1 cellular context compared by ENCODE assay signal in the genomic region with DNA sequence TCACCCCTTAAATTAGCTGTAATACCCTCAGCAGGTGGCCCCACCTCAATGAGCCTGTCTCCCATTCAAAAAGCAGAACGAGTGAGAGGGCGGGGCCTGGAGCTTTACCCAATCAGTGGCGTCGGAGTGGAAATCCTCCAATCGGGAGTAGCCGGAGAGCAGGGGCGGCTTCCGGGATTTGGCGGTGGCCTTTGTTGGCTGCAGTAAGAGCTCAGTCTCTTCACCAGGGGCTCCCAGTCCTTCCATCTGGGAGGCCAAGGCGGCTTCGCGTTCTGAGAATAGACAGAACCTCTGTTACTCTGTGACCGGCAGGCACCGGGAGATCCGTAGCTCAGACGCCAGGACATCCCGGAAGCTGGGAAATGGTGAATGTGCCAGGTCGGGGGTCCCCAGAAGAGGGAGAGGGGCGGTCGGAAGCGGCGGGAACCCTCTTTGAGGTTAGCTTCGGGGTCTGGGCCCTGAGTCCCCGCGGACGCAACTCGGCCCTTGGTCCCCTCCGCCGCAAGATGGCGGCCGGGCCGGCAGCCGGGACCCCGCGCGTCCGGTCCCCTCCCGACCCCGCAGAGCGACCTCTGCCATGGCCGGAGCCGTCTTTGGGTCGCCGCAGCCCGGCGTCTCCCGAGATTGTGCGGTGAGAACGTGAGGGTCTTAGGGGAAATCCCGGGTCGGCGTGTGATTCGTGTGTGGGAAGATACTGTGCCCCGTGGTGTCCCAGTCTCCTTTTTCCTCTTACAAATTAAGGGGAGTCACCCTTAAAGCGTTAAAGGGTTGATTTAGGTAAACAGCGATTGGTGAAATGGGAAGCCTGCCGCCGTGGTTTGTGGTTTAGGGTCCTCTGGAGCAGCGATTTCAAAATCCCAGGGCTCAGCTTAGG.
A peak's percentile ranks its signal among the peaks of the same experiment; 100 is the strongest.
TF ChIP-seq lines count a peak whose summit lies in the region.

No MANE protein-coding gene starts in this region.

TF ChIP-seq in H1, 55 proteins besides CTCF, POLR2A, EP300 and RAD21 (continued from another document):
- TF ChIP-seq EZH2 (IDR thresholded peaks at IDR 0.05; ENCODE audit: low read depth, low read length, severe bottlenecking) (no peak), NRF1 (IDR thresholded peaks at IDR 0.05; ENCODE audit: low read depth, low read length) (no peak), NANOG (IDR thresholded peaks at IDR 0.05; ENCODE audit: insufficient read depth, low read depth, low read length, poor library complexity, severe bottlenecking) (no peak), MAFK (IDR thresholded peaks at IDR 0.05; ENCODE audit: low read depth, low read length) (no peak), YY1 (IDR thresholded peaks at IDR 0.05; ENCODE audit: low read depth, low read length) (peak; percentile 92), TEAD4 (IDR thresholded peaks at IDR 0.05; ENCODE audit: low read depth, low read length) (no peak), CTBP2 (IDR thresholded peaks at IDR 0.05; ENCODE audit: borderline replicate concordance, insufficient read depth, insufficient read length, low read length) (no peak), SAP30 (IDR thresholded peaks at IDR 0.05; ENCODE audit: insufficient read depth, insufficient replicate concordance, low read length) (no peak), SIX5 (IDR thresholded peaks at IDR 0.05; ENCODE audit: low read depth, low read length) (no peak), KDM4A (IDR thresholded peaks at IDR 0.05; ENCODE audit: low read depth, low read length, severe bottlenecking) (no peak), SP2 (IDR thresholded peaks at IDR 0.05; ENCODE audit: low read length) (peak; percentile 11; the same call in 1 of the 2 replicates), CREB1 (IDR thresholded peaks at IDR 0.05) (no peak), CBX8 (IDR thresholded peaks at IDR 0.05; ENCODE audit: borderline replicate concordance, low read depth, low read length) (no peak), CHD1 (IDR thresholded peaks at IDR 0.05; ENCODE audit: low read depth, low read length) (no peak), SUZ12 (IDR thresholded peaks at IDR 0.05; ENCODE audit: low read length) (no peak), RFX5 (IDR thresholded peaks at IDR 0.05; ENCODE audit: borderline replicate concordance, low read depth, low read length) (no peak), RNF2 (IDR thresholded peaks at IDR 0.05; ENCODE audit: borderline replicate concordance, low read depth, low read length, missing control alignments, poor library complexity, severe bottlenecking) (no peak), HDAC2 (IDR thresholded peaks at IDR 0.05; ENCODE audit: borderline replicate concordance in 1 of 2, low read depth in 2 of 2, low read length in 2 of 2) (no peak), HDAC6 (IDR thresholded peaks at IDR 0.05; ENCODE audit: low read depth, low read length) (no peak), TBP (IDR thresholded peaks at IDR 0.05; ENCODE audit: low read depth, low read length) (peak; percentile 96), ZNF274 (IDR thresholded peaks at IDR 0.05; ENCODE audit: borderline replicate concordance, extremely low read depth, low read length) (no peak), PHF8 (conservative IDR thresholded peaks at IDR 0.05; ENCODE audit: low read depth, low read length) (peak; percentile 97), CEBPB (IDR thresholded peaks at IDR 0.05; ENCODE audit: low read depth, low read length) (no peak), TAF1 (IDR thresholded peaks at IDR 0.05; ENCODE audit: low read depth, low read length) (peak; percentile 98), KDM1A (IDR thresholded peaks at IDR 0.05; ENCODE audit: borderline replicate concordance, low read length) (no peak), SP1 (IDR thresholded peaks at IDR 0.05; ENCODE audit: low read depth, low read length) (peak; percentile 90), ASH2L (IDR thresholded peaks at IDR 0.05; ENCODE audit: low read length) (no peak), SIRT6 (IDR thresholded peaks at IDR 0.05; ENCODE audit: low read length) (no peak), BACH1 (IDR thresholded peaks at IDR 0.05; ENCODE audit: low read length) (no peak), POU5F1 (IDR thresholded peaks at IDR 0.05; ENCODE audit: low read depth, low read length) (no peak), TAF7 (optimal IDR thresholded peaks at IDR 0.05; ENCODE audit: borderline replicate concordance, low read depth, low read length) (peak; percentile 97), KDM5A (IDR thresholded peaks at IDR 0.05; ENCODE audit: low read length) (no peak), BCL11A (IDR thresholded peaks at IDR 0.05; ENCODE audit: low read depth in 2 of 2, low read length in 2 of 2) (no peak), GABPA (IDR thresholded peaks at IDR 0.05; ENCODE audit: borderline replicate concordance, insufficient read depth, low read length) (no peak)
- TF ChIP-seq, protein P1, sequence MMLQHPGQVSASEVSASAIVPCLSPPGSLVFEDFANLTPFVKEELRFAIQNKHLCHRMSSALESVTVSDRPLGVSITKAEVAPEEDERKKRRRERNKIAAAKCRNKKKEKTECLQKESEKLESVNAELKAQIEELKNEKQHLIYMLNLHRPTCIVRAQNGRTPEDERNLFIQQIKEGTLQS (IDR thresholded peaks at IDR 0.05; ENCODE audit: insufficient read depth, low read depth, low read length): no peak
- TF ChIP-seq, protein P2, sequence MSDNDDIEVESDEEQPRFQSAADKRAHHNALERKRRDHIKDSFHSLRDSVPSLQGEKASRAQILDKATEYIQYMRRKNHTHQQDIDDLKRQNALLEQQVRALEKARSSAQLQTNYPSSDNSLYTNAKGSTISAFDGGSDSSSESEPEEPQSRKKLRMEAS (IDR thresholded peaks at IDR 0.05): no peak
- TF ChIP-seq, protein P3, sequence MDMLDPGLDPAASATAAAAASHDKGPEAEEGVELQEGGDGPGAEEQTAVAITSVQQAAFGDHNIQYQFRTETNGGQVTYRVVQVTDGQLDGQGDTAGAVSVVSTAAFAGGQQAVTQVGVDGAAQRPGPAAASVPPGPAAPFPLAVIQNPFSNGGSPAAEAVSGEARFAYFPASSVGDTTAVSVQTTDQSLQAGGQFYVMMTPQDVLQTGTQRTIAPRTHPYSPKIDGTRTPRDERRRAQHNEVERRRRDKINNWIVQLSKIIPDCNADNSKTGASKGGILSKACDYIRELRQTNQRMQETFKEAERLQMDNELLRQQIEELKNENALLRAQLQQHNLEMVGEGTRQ (IDR thresholded peaks at IDR 0.05; ENCODE audit: low read length): no peak
- TF ChIP-seq, protein P4, sequence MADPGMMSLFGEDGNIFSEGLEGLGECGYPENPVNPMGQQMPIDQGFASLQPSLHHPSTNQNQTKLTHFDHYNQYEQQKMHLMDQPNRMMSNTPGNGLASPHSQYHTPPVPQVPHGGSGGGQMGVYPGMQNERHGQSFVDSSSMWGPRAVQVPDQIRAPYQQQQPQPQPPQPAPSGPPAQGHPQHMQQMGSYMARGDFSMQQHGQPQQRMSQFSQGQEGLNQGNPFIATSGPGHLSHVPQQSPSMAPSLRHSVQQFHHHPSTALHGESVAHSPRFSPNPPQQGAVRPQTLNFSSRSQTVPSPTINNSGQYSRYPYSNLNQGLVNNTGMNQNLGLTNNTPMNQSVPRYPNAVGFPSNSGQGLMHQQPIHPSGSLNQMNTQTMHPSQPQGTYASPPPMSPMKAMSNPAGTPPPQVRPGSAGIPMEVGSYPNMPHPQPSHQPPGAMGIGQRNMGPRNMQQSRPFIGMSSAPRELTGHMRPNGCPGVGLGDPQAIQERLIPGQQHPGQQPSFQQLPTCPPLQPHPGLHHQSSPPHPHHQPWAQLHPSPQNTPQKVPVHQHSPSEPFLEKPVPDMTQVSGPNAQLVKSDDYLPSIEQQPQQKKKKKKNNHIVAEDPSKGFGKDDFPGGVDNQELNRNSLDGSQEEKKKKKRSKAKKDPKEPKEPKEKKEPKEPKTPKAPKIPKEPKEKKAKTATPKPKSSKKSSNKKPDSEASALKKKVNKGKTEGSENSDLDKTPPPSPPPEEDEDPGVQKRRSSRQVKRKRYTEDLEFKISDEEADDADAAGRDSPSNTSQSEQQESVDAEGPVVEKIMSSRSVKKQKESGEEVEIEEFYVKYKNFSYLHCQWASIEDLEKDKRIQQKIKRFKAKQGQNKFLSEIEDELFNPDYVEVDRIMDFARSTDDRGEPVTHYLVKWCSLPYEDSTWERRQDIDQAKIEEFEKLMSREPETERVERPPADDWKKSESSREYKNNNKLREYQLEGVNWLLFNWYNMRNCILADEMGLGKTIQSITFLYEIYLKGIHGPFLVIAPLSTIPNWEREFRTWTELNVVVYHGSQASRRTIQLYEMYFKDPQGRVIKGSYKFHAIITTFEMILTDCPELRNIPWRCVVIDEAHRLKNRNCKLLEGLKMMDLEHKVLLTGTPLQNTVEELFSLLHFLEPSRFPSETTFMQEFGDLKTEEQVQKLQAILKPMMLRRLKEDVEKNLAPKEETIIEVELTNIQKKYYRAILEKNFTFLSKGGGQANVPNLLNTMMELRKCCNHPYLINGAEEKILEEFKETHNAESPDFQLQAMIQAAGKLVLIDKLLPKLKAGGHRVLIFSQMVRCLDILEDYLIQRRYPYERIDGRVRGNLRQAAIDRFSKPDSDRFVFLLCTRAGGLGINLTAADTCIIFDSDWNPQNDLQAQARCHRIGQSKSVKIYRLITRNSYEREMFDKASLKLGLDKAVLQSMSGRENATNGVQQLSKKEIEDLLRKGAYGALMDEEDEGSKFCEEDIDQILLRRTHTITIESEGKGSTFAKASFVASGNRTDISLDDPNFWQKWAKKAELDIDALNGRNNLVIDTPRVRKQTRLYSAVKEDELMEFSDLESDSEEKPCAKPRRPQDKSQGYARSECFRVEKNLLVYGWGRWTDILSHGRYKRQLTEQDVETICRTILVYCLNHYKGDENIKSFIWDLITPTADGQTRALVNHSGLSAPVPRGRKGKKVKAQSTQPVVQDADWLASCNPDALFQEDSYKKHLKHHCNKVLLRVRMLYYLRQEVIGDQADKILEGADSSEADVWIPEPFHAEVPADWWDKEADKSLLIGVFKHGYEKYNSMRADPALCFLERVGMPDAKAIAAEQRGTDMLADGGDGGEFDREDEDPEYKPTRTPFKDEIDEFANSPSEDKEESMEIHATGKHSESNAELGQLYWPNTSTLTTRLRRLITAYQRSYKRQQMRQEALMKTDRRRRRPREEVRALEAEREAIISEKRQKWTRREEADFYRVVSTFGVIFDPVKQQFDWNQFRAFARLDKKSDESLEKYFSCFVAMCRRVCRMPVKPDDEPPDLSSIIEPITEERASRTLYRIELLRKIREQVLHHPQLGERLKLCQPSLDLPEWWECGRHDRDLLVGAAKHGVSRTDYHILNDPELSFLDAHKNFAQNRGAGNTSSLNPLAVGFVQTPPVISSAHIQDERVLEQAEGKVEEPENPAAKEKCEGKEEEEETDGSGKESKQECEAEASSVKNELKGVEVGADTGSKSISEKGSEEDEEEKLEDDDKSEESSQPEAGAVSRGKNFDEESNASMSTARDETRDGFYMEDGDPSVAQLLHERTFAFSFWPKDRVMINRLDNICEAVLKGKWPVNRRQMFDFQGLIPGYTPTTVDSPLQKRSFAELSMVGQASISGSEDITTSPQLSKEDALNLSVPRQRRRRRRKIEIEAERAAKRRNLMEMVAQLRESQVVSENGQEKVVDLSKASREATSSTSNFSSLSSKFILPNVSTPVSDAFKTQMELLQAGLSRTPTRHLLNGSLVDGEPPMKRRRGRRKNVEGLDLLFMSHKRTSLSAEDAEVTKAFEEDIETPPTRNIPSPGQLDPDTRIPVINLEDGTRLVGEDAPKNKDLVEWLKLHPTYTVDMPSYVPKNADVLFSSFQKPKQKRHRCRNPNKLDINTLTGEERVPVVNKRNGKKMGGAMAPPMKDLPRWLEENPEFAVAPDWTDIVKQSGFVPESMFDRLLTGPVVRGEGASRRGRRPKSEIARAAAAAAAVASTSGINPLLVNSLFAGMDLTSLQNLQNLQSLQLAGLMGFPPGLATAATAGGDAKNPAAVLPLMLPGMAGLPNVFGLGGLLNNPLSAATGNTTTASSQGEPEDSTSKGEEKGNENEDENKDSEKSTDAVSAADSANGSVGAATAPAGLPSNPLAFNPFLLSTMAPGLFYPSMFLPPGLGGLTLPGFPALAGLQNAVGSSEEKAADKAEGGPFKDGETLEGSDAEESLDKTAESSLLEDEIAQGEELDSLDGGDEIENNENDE (IDR thresholded peaks at IDR 0.05; ENCODE audit: insufficient replicate concordance, low read length): no peak
- TF ChIP-seq, protein P5, sequence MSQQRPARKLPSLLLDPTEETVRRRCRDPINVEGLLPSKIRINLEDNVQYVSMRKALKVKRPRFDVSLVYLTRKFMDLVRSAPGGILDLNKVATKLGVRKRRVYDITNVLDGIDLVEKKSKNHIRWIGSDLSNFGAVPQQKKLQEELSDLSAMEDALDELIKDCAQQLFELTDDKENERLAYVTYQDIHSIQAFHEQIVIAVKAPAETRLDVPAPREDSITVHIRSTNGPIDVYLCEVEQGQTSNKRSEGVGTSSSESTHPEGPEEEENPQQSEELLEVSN (IDR thresholded peaks at IDR 0.05): no peak
